Comparison of ENCODE assay signal across 10 cellular contexts in the genomic region with DNA sequence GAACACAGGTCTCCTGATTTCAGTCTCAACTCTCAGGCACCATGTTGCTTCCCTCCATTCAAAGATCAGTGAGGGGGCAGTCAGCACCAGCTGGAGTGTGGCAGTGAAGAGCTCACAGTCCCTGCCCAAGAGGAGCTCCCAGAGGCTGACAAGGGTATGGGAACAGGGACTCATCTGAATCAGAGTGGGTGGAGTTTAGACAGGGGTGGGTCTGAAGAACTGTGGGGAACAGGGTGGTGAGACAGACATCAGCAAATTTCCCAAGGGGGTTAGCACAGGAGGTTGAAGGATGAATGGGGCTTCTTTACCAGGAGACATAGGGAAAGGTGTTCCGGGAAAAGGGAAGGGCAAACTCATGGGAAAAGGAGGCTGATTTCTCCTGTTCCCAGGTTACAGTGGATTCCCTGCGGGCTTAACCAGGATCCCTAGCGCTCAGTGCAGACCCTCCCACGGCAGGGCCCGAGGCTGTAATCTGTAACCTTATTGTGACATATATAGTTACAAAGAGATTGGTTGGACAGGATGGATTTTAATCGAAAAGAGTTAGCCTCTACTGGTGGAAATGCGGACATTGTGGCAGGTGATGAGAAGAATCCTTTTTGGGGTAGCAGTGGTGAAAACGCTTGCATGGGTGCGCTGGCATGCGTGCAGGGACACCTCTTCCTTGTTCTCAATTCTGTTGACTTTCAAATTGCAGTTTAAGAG.
DNase-seq lines count a peak whose midpoint lies in the region; ATAC-seq and TF ChIP-seq lines count a peak whose summit lies in the region.
"Had no signal": no experiment of that assay in that cellular context is flagged by ENCODE, and none has a peak within 500 bp of the region (broad histone marks: within the 10 kb centered on the region; RNA-seq: fewer than 3 reads in every experiment).

No MANE protein-coding gene starts in this region.

- ATAC-seq in WTC11 (peak; percentile 62), GM18909 (IDR thresholded peaks at IDR 0.05; ENCODE audit: poor library complexity, unreplicated experiment) (no peak)

- WGBS in mesendoderm (ENCODE audit: extremely low coverage, insufficient coverage, low lambda C conversion rate): no CpG with 5 or more reads among the region's 10 CpGs

- no peaks in the 10 kb centered on the region for H3K27me3 ChIP-seq in mesendoderm (ENCODE audit: insufficient read depth, low read length, poor library complexity)

- CTCF ChIA-PET in WTC11 (lab: Charles Lee): interaction anchor here (0.8 to 2.4 kb wide), 13 partner anchors 9 to 263 kb away, joined by 3 to 14 read pairs (median 5); no protein-coding TSS in a partner anchor

- H3K4me1 ChIP-seq in mesendoderm (ENCODE audit: control insufficient read depth, low read depth, low read length): peaks cover 2% of the 10 kb centered on the region

- H3K27ac ChIP-seq in mesendoderm (ENCODE audit: low read depth, low read length): no peak overlapping the region

- TF ChIP-seq CTCF in WTC11 (IDR thresholded peaks at IDR 0.05): no peak

- H4K8ac ChIP-seq in mesendoderm (ENCODE audit: low read depth, low read length): no peak overlapping the region

- H3K79me1 ChIP-seq in mesendoderm (ENCODE audit: low read length): no peaks in the 10 kb centered on the region

- H2BK5ac ChIP-seq in mesendoderm (ENCODE audit: low read length): no peak overlapping the region

- no peaks in the 10 kb centered on the region for H3K9me3 Mint-ChIP-seq in WTC11
- H3K9me3 Mint-ChIP-seq: CD8-positive, alpha-beta memory T cell; nephron progenitor cell had no signal

- H3K23ac ChIP-seq in mesendoderm (ENCODE audit: low read length): no peak overlapping the region

- H3K9ac ChIP-seq in mesendoderm (ENCODE audit: low read length): no peak overlapping the region

- no peak overlapping the region for H3K4ac ChIP-seq in mesendoderm (ENCODE audit: low read depth, low read length)

- no peak overlapping the region for H3K56ac ChIP-seq in mesendoderm (ENCODE audit: low read length)

- no peak overlapping the region for H2BK120ac ChIP-seq in mesendoderm (ENCODE audit: low read depth, low read length)

- H3K79me2 ChIP-seq in mesendoderm (ENCODE audit: control insufficient read depth, insufficient read depth, low read length): no peaks in the 10 kb centered on the region

- DNase-seq in AG20443 (ENCODE audit: low spot score) (peak; percentile 44), HT1080 (ENCODE audit: low read depth) (peak; percentile 44), WTC11 (ENCODE audit: low spot score) (no peak), mesendoderm (peak; percentile 68), anterior cingulate cortex (lab: John Stamatoyannopoulos, UW) (no peak)
- no peak for DNase-seq in stimulated activated CD4-positive, alpha-beta T cell treated with anti-CD3 and anti-CD28 coated beads, Interleukin-4, amount 100 ng/mL, for 1 hour
- no peak for DNase-seq in activated CD4-positive, alpha-beta T cell treated with anti-CD3 and anti-CD28 coated beads for 4 hours

- no peak overlapping the region for H3K18ac ChIP-seq in mesendoderm (ENCODE audit: low read length)

- H3K4me2 ChIP-seq in mesendoderm (ENCODE audit: low read length): no peak overlapping the region

- H3K4me3 ChIP-seq in mesendoderm (ENCODE audit: low read length): no peak overlapping the region

- H3K36me3 Mint-ChIP-seq in WTC11: no peaks in the 10 kb centered on the region

- no peak overlapping the region for H4K5ac ChIP-seq in mesendoderm (ENCODE audit: low read length)

- no peaks in the 10 kb centered on the region for H3K27me3 Mint-ChIP-seq in WTC11 (ENCODE audit: low read depth)

- peaks cover 13% of the 10 kb centered on the region for H3K4me1 Mint-ChIP-seq in WTC11

- H2BK15ac ChIP-seq in mesendoderm (replicated peaks; ENCODE audit: low read depth): no peak overlapping the region

- no peak overlapping the region for H3K4me3 Mint-ChIP-seq in WTC11
- H3K4me3 Mint-ChIP-seq: CD8-positive, alpha-beta memory T cell; nephron progenitor cell had no signal

- POLR2A ChIA-PET in WTC11 (lab: Charles Lee): interaction anchor here (0.7 kb wide), 1 partner anchor 241 kb away, joined by 3 read pairs; no protein-coding TSS in a partner anchor

- H3K27ac Mint-ChIP-seq in WTC11: peak overlapping the region; percentile 78; the same call in 1 of the 2 replicates
- H3K27ac Mint-ChIP-seq: CD8-positive, alpha-beta memory T cell; nephron progenitor cell had no signal

- no peaks in the 10 kb centered on the region for H3K36me3 ChIP-seq in mesendoderm (ENCODE audit: control insufficient read depth, insufficient read depth, low read length)

- H2AK5ac ChIP-seq in mesendoderm (ENCODE audit: low read length): no peak overlapping the region

TF ChIP-seq in WTC11, 78 proteins besides CTCF, POLR2A, EP300 and RAD21:
- TF ChIP-seq TEAD1 (CRISPR knock-in tag; IDR thresholded peaks at IDR 0.05) (no peak), TEAD4 (CRISPR knock-in tag; IDR thresholded peaks at IDR 0.05) (no peak), GABPB1 (CRISPR knock-in tag; IDR thresholded peaks at IDR 0.05) (no peak), ZNF232 (CRISPR knock-in tag; IDR thresholded peaks at IDR 0.05) (no peak), NR1H2 (CRISPR knock-in tag; IDR thresholded peaks at IDR 0.05) (no peak), CBFB (CRISPR knock-in tag; IDR thresholded peaks at IDR 0.05; ENCODE audit: low read depth) (no peak), ELF4 (CRISPR knock-in tag; IDR thresholded peaks at IDR 0.05; ENCODE audit: low read depth) (no peak), RORB (CRISPR knock-in tag; IDR thresholded peaks at IDR 0.05) (no peak), ZNF423 (CRISPR knock-in tag; IDR thresholded peaks at IDR 0.05) (no peak), ETV6 (CRISPR knock-in tag; IDR thresholded peaks at IDR 0.05) (no peak), HMGA2 (CRISPR knock-in tag; IDR thresholded peaks at IDR 0.05) (no peak), SMAD3 (CRISPR knock-in tag; IDR thresholded peaks at IDR 0.05; ENCODE audit: borderline replicate concordance) (no peak)
- TF ChIP-seq, protein P1, sequence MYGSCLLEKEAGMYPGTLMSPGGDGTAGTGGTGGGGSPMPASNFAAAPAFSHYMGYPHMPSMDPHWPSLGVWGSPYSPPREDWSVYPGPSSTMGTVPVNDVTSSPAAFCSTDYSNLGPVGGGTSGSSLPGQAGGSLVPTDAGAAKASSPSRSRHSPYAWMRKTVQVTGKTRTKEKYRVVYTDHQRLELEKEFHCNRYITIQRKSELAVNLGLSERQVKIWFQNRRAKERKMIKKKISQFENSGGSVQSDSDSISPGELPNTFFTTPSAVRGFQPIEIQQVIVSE (CRISPR knock-in tag; IDR thresholded peaks at IDR 0.05; ENCODE audit: borderline replicate concordance): no peak
- TF ChIP-seq, protein P2, sequence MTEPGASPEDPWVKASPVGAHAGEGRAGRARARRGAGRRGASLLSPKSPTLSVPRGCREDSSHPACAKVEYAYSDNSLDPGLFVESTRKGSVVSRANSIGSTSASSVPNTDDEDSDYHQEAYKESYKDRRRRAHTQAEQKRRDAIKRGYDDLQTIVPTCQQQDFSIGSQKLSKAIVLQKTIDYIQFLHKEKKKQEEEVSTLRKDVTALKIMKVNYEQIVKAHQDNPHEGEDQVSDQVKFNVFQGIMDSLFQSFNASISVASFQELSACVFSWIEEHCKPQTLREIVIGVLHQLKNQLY (CRISPR knock-in tag; IDR thresholded peaks at IDR 0.05): no peak
- TF ChIP-seq, protein P3, sequence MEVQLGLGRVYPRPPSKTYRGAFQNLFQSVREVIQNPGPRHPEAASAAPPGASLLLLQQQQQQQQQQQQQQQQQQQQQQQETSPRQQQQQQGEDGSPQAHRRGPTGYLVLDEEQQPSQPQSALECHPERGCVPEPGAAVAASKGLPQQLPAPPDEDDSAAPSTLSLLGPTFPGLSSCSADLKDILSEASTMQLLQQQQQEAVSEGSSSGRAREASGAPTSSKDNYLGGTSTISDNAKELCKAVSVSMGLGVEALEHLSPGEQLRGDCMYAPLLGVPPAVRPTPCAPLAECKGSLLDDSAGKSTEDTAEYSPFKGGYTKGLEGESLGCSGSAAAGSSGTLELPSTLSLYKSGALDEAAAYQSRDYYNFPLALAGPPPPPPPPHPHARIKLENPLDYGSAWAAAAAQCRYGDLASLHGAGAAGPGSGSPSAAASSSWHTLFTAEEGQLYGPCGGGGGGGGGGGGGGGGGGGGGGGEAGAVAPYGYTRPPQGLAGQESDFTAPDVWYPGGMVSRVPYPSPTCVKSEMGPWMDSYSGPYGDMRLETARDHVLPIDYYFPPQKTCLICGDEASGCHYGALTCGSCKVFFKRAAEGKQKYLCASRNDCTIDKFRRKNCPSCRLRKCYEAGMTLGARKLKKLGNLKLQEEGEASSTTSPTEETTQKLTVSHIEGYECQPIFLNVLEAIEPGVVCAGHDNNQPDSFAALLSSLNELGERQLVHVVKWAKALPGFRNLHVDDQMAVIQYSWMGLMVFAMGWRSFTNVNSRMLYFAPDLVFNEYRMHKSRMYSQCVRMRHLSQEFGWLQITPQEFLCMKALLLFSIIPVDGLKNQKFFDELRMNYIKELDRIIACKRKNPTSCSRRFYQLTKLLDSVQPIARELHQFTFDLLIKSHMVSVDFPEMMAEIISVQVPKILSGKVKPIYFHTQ (CRISPR knock-in tag; IDR thresholded peaks at IDR 0.05): no peak
- TF ChIP-seq, protein P4, sequence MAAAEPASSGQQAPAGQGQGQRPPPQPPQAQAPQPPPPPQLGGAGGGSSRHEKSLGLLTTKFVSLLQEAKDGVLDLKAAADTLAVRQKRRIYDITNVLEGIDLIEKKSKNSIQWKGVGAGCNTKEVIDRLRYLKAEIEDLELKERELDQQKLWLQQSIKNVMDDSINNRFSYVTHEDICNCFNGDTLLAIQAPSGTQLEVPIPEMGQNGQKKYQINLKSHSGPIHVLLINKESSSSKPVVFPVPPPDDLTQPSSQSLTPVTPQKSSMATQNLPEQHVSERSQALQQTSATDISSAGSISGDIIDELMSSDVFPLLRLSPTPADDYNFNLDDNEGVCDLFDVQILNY (CRISPR knock-in tag; IDR thresholded peaks at IDR 0.05): no peak

Comparison
In these comparisons a context has a peak if more than half of its experiments do, and no peak if none do; other contexts are left out.
1. DNase-seq: peak in AG20443 (single experiment), HT1080 (single experiment) and mesendoderm (single experiment); none in WTC11 (single experiment), stimulated activated CD4-positive, alpha-beta T cell treated with anti-CD3 and anti-CD28 coated beads, Interleukin-4, amount 100 ng/mL, for 1 hour (single experiment), anterior cingulate cortex (0 of 58) and activated CD4-positive, alpha-beta T cell treated with anti-CD3 and anti-CD28 coated beads for 4 hours (0 of 2).